In genomic region chr1:9362488-9362887, GRCh38 we compare ENCODE assay signal across 18 cellular contexts.
DNase-seq lines count a peak whose midpoint lies in the region; ATAC-seq, FAIRE-seq and TF ChIP-seq lines count a peak whose summit lies in the region.
"Had no signal": no experiment of that assay in that cellular context is flagged by ENCODE, and none has a peak within 500 bp of the region (broad histone marks: within the 10 kb centered on the region; RNA-seq: fewer than 3 reads in every experiment).

No MANE protein-coding gene starts in this region.

- peak; percentile 30 for FAIRE-seq in GM12892 (lab: Jason Lieb, UNC)
- FAIRE-seq: frontal cortex, HTR-8/SVneo, pancreas, RCC 7860 had no signal

- no peaks in the 10 kb centered on the region for H3K9me3 Mint-ChIP-seq in stimulated activated memory B cell treated with anti-CD40 and anti-IgM and Interleukin-4, amounts not matched to agents 10 μg/mL and 1 μg/mL and 100 μg/mL, for 72 hours
- no peaks in the 10 kb centered on the region for H3K9me3 Mint-ChIP-seq in T-cell
- H3K9me3 Mint-ChIP-seq: activated naive CD8-positive, alpha-beta T cell treated with anti-CD3 and anti-CD28 coated beads, Interleukin-2, amount 10 ng/mL, durations not matched to agents 7 days and 5 days; activated T-cell treated with anti-CD3 and anti-CD28 coated beads, Interleukin-2, amount 50 U/mL, for 4 hours had no signal

- H3K9me2 ChIP-seq in OCI-LY7 (ENCODE audit: insufficient read depth, low read length) = no peaks in the 10 kb centered on the region

- no peaks in the 10 kb centered on the region; the same call in 1 of the 2 replicates for H3K79me2 ChIP-seq in OCI-LY7 (ENCODE audit: insufficient read depth, low read depth, low read length)

- H3K9me3 ChIP-seq in OCI-LY7 (ENCODE audit: low read length) (no peaks in the 10 kb centered on the region), lower lobe of right lung (no peaks in the 10 kb centered on the region)
- H3K9me3 ChIP-seq: pancreas, spleen had no signal

- peak overlapping the region; percentile 59 for H3K4me2 ChIP-seq in OCI-LY7 (ENCODE audit: low read length)

- H3K4me3 ChIP-seq in OCI-LY7 (ENCODE audit: low read depth, low read length, poor library complexity, severe bottlenecking) = no peak overlapping the region
- no peak overlapping the region for H3K4me3 ChIP-seq in lower lobe of right lung
- H3K4me3 ChIP-seq: pancreas, spleen had no signal

- no peaks in the 10 kb centered on the region for H3K36me3 Mint-ChIP-seq in stimulated activated memory B cell treated with anti-CD40 and anti-IgM and Interleukin-4, amounts not matched to agents 10 μg/mL and 1 μg/mL and 100 μg/mL, for 72 hours
- H3K36me3 Mint-ChIP-seq in T-cell = peaks cover 5% of the 10 kb centered on the region
- H3K36me3 Mint-ChIP-seq: activated naive CD8-positive, alpha-beta T cell treated with anti-CD3 and anti-CD28 coated beads, Interleukin-2, amount 10 ng/mL, durations not matched to agents 7 days and 5 days had no signal

- no peak overlapping the region for H2AFZ ChIP-seq in OCI-LY7 (ENCODE audit: low read length)

- TF ChIP-seq POLR2A in GM12892 (IDR thresholded peaks at IDR 0.05; ENCODE audit: low read depth, low read length) = no peak

- POLR2A ChIA-PET in OCI-LY7 (lab: Charles Lee) = interaction anchor here (0.6 to 1.3 kb wide), 3 partner anchors 12 to 65 kb away, joined by 3 to 4 read pairs (median 3); no protein-coding TSS in a partner anchor
- POLR2A ChIA-PET in T-cell (lab: Charles Lee) = no interaction called here

- H3K27me3 Mint-ChIP-seq in stimulated activated memory B cell treated with anti-CD40 and anti-IgM and Interleukin-4, amounts not matched to agents 10 μg/mL and 1 μg/mL and 100 μg/mL, for 72 hours = no peaks in the 10 kb centered on the region
- H3K27me3 Mint-ChIP-seq in T-cell = no peaks in the 10 kb centered on the region

- TF ChIP-seq CTCF in OCI-LY7 (conservative IDR thresholded peaks at IDR 0.05; ENCODE audit: low read length) (no peak), lower lobe of right lung (IDR thresholded peaks at IDR 0.05) (no peak)

- H3K4me1 Mint-ChIP-seq in stimulated activated memory B cell treated with anti-CD40 and anti-IgM and Interleukin-4, amounts not matched to agents 10 μg/mL and 1 μg/mL and 100 μg/mL, for 72 hours = peaks cover 17% of the 10 kb centered on the region
- H3K4me1 Mint-ChIP-seq in T-cell = peaks cover under 1 to 6% (median 2%) of the 10 kb centered on the region in 3 donors
- H3K4me1 Mint-ChIP-seq: activated naive CD8-positive, alpha-beta T cell treated with anti-CD3 and anti-CD28 coated beads, Interleukin-2, amount 10 ng/mL, durations not matched to agents 7 days and 5 days had no signal

- no peak for DNase-seq in GM12892 (ENCODE audit: insufficient read length)
- peak; percentile 38 for DNase-seq in OCI-LY7 (ENCODE audit: low spot score)
- peak; percentile 60 for DNase-seq in germinal center (ENCODE audit: low spot score)
- DNase-seq in NCI-H69 (lab: John Stamatoyannopoulos, UW) = no peak
- no peak for DNase-seq in SHP77 treated with DMSO at 0.1 percent for 48 hours (lab: John Stamatoyannopoulos, UW)
- no peak for DNase-seq in lower lobe of right lung
- no peak for DNase-seq in T-cell
- DNase-seq: activated CD4-positive, alpha-beta T cell treated with anti-CD3 and anti-CD28 coated beads, Interleukin-2, amount 50 U/mL, for 1 hour; activated naive CD8-positive, alpha-beta T cell treated with anti-CD3 and anti-CD28 coated beads, Interleukin-2, amount 10 ng/mL, durations not matched to agents 7 days and 5 days; activated T-cell treated with anti-CD3 and anti-CD28 coated beads, Interleukin-2, amount 50 U/mL, for 4 hours; NCI-H1092 treated with DMSO at 0.1 percent for 48 hours; NCI-H345; pancreas; spleen had no signal

- peak overlapping the region; percentile 65 for H3K27ac Mint-ChIP-seq in stimulated activated memory B cell treated with anti-CD40 and anti-IgM and Interleukin-4, amounts not matched to agents 10 μg/mL and 1 μg/mL and 100 μg/mL, for 72 hours
- H3K27ac Mint-ChIP-seq in T-cell = no peak overlapping the region
- H3K27ac Mint-ChIP-seq: activated naive CD8-positive, alpha-beta T cell treated with anti-CD3 and anti-CD28 coated beads, Interleukin-2, amount 10 ng/mL, durations not matched to agents 7 days and 5 days had no signal

- intact Hi-C loops in OCI-LY7 (cut with micrococcal nuclease; ENCODE audit: unreplicated experiment) (no loop called here), lower lobe of right lung (cut with DNase I) (no loop called here)

- no peaks in the 10 kb centered on the region for H3K27me3 ChIP-seq in lower lobe of right lung (ENCODE audit: low read depth)
- H3K27me3 ChIP-seq: pancreas, spleen had no signal

- H4K20me1 ChIP-seq in OCI-LY7 (ENCODE audit: insufficient read depth, low read length) = no peaks in the 10 kb centered on the region

- H3K4me3 Mint-ChIP-seq in stimulated activated memory B cell treated with anti-CD40 and anti-IgM and Interleukin-4, amounts not matched to agents 10 μg/mL and 1 μg/mL and 100 μg/mL, for 72 hours = peak overlapping the region; percentile 66
- no peak overlapping the region for H3K4me3 Mint-ChIP-seq in T-cell
- H3K4me3 Mint-ChIP-seq: activated naive CD8-positive, alpha-beta T cell treated with anti-CD3 and anti-CD28 coated beads, Interleukin-2, amount 10 ng/mL, durations not matched to agents 7 days and 5 days; activated T-cell treated with anti-CD3 and anti-CD28 coated beads, Interleukin-2, amount 50 U/mL, for 4 hours had no signal

- H3K36me3 ChIP-seq in OCI-LY7 (ENCODE audit: insufficient read depth, low read length) (no peaks in the 10 kb centered on the region), lower lobe of right lung (peaks cover 17% of the 10 kb centered on the region)

- H3K27ac ChIP-seq in OCI-LY7 (ENCODE audit: low read depth, low read length, poor library complexity, severe bottlenecking) (peak overlapping the region; percentile 3), lower lobe of right lung (no peak overlapping the region)
- H3K27ac ChIP-seq: pancreas had no signal

- CTCF ChIA-PET in OCI-LY7 (lab: Charles Lee; ENCODE audit: unreplicated experiment) = no interaction called here
- CTCF ChIA-PET in T-cell (lab: Charles Lee) = interaction anchor here in 1 of 2 donors (0.6 kb wide), 1 partner anchor 62 kb away, joined by 3 read pairs; no protein-coding TSS in a partner anchor

- peak; percentile 77 for ATAC-seq in stimulated activated memory B cell treated with anti-CD40 and anti-IgM and Interleukin-4, amounts not matched to agents 10 μg/mL and 1 μg/mL and 100 μg/mL, for 72 hours
- ATAC-seq in lower lobe of right lung (no peak), T-cell (replicated peaks in 1 of 4) (no peak)
- ATAC-seq: activated T-cell treated with anti-CD3 and anti-CD28 coated beads, Interleukin-2, amount 50 U/mL, for 4 hours had no signal

- H3K4me1 ChIP-seq in OCI-LY7 (ENCODE audit: insufficient read depth, low read length, poor library complexity, severe bottlenecking) (peaks cover 22% of the 10 kb centered on the region), lower lobe of right lung (peaks cover 15% of the 10 kb centered on the region)
- H3K4me1 ChIP-seq: pancreas had no signal

- no TSS peak for BruUV-seq in OCI-LY7 (replicated peaks; lab: Mats Ljungman, UMichigan)

Comparison
In these comparisons a context has a peak if more than half of its experiments do, and no peak if none do; other contexts are left out.
1. DNase-seq: peak in OCI-LY7 (single experiment) and germinal center (single experiment); none in GM12892 (single experiment), NCI-H69 (single experiment), SHP77 treated with DMSO at 0.1 percent for 48 hours (single experiment), lower lobe of right lung (single experiment) and T-cell (0 of 34).